Comparison of ENCODE assay signal across 22 cellular contexts in genomic region chr2:192498747-192499146, GRCh38.
DNase-seq lines count a peak whose midpoint lies in the region; ATAC-seq, FAIRE-seq and TF ChIP-seq lines count a peak whose summit lies in the region.
"Had no signal": no experiment of that assay in that cellular context is flagged by ENCODE, and none has a peak within 500 bp of the region (broad histone marks: within the 10 kb centered on the region; RNA-seq: fewer than 3 reads in every experiment).

No MANE protein-coding gene starts in this region.

- peak; percentile 2 for DNase-seq in DMS 273 (lab: John Stamatoyannopoulos, UW; ENCODE audit: unreplicated experiment)
- no peak for DNase-seq in DMS 273 treated with DMSO at 0.1 percent for 48 hours (lab: John Stamatoyannopoulos, UW)
- DNase-seq in astrocyte (ENCODE audit: low read depth): peak; percentile 12
- peak; percentile 2 for DNase-seq in nephron progenitor cell
- no peak for DNase-seq in HUDEP-2 (lab: John Stamatoyannopoulos, UW; ENCODE audit: unreplicated experiment in 76 of 76)
- DNase-seq in SIG-M5 (lab: John Stamatoyannopoulos, UW): no peak
- no peak for DNase-seq in GM19240 (ENCODE audit: insufficient read length, low spot score)
- DNase-seq: CD8-positive, alpha-beta T cell; KG1; NCI-H1105; NCI-H146; NCI-H2029; NCI-H2227 treated with DMSO at 0.1 percent for 48 hours; NCI-H524; NCI-H774 had no signal

- FAIRE-seq in astrocyte (lab: Jason Lieb, UNC): no peak
- FAIRE-seq: G401.6, GM12892 had no signal

- no peaks in the 10 kb centered on the region for H3K27me3 ChIP-seq in astrocyte (ENCODE audit: insufficient read depth, low read length)
- H3K27me3 ChIP-seq: BLaER1 treated with 17β-estradiol and CSF1 and Interleukin-3, amounts not matched to agents 10 nM and 100 nM had no signal

- no peaks in the 10 kb centered on the region for H3K9me3 ChIP-seq in astrocyte (ENCODE audit: insufficient read depth, low read depth, low read length)
- H3K9me3 ChIP-seq: BLaER1 treated with 17β-estradiol and CSF1 and Interleukin-3, amounts not matched to agents 10 nM and 100 nM had no signal

- no peak overlapping the region for H3K4me3 Mint-ChIP-seq in astrocyte (ENCODE audit: unreplicated experiment)
- no peak overlapping the region for H3K4me3 Mint-ChIP-seq in nephron progenitor cell
- H3K4me3 Mint-ChIP-seq: CD8-positive, alpha-beta T cell had no signal

- H3K36me3 Mint-ChIP-seq in astrocyte (ENCODE audit: low read depth, unreplicated experiment) (no peaks in the 10 kb centered on the region), nephron progenitor cell (ENCODE audit: low read depth) (no peaks in the 10 kb centered on the region)
- H3K36me3 Mint-ChIP-seq: CD8-positive, alpha-beta T cell had no signal

- ATAC-seq in HG02884 (IDR thresholded peaks at IDR 0.05; ENCODE audit: unreplicated experiment): no peak
- ATAC-seq: CD8-positive, alpha-beta T cell; Panc1 had no signal

- H2AFZ ChIP-seq in astrocyte (ENCODE audit: low read depth, low read length): no peak overlapping the region

- no peaks in the 10 kb centered on the region for H4K20me1 ChIP-seq in astrocyte (ENCODE audit: insufficient read depth, low read length)
- H4K20me1 ChIP-seq: BLaER1 treated with 17β-estradiol and CSF1 and Interleukin-3, amounts not matched to agents 10 nM and 100 nM had no signal

- no peaks in the 10 kb centered on the region for H3K79me2 ChIP-seq in astrocyte (ENCODE audit: insufficient read depth, low read length)

- no peak for TF ChIP-seq CTCF in astrocyte (IDR thresholded peaks at IDR 0.05; ENCODE audit: insufficient read depth, low read depth, low read length)
- no peak for TF ChIP-seq CTCF in nephron progenitor cell (IDR thresholded peaks at IDR 0.05)

- H3K4me3 ChIP-seq in astrocyte (ENCODE audit: insufficient read depth, low read depth, low read length): no peak overlapping the region
- H3K4me3 ChIP-seq: BLaER1 treated with 17β-estradiol and CSF1 and Interleukin-3, amounts not matched to agents 10 nM and 100 nM had no signal

- no peak overlapping the region for H3K9ac ChIP-seq in astrocyte (ENCODE audit: low read length)
- H3K9ac ChIP-seq: BLaER1 treated with 17β-estradiol and CSF1 and Interleukin-3, amounts not matched to agents 10 nM and 100 nM had no signal

- no peak overlapping the region for H3K27ac Mint-ChIP-seq in astrocyte (ENCODE audit: unreplicated experiment)
- H3K27ac Mint-ChIP-seq in nephron progenitor cell: no peak overlapping the region
- H3K27ac Mint-ChIP-seq: CD8-positive, alpha-beta T cell had no signal

- no peak overlapping the region for H3K27ac ChIP-seq in astrocyte (ENCODE audit: low read depth, low read length)
- H3K27ac ChIP-seq: 22Rv1; BLaER1 treated with 17β-estradiol and CSF1 and Interleukin-3, amounts not matched to agents 10 nM and 100 nM; HL-60 had no signal

- no peaks in the 10 kb centered on the region for H3K36me3 ChIP-seq in astrocyte (ENCODE audit: insufficient read depth, low read length)
- H3K36me3 ChIP-seq: BLaER1 treated with 17β-estradiol and CSF1 and Interleukin-3, amounts not matched to agents 10 nM and 100 nM had no signal

- H3K4me1 ChIP-seq in astrocyte (ENCODE audit: insufficient read depth, low read length): peaks cover 16% of the 10 kb centered on the region

- H3K4me1 Mint-ChIP-seq in astrocyte (ENCODE audit: low read depth, unreplicated experiment): peaks cover 20% of the 10 kb centered on the region
- H3K4me1 Mint-ChIP-seq in nephron progenitor cell: no peaks in the 10 kb centered on the region

- H3K27me3 Mint-ChIP-seq in astrocyte (ENCODE audit: low read depth, unreplicated experiment) (no peaks in the 10 kb centered on the region), nephron progenitor cell (ENCODE audit: low read depth, poor library complexity) (no peaks in the 10 kb centered on the region)

- H3K9me3 Mint-ChIP-seq in astrocyte (ENCODE audit: unreplicated experiment): no peaks in the 10 kb centered on the region
- no peaks in the 10 kb centered on the region for H3K9me3 Mint-ChIP-seq in nephron progenitor cell
- H3K9me3 Mint-ChIP-seq: CD8-positive, alpha-beta T cell had no signal

- no peak overlapping the region for H3K4me2 ChIP-seq in astrocyte (ENCODE audit: low read length)
- H3K4me2 ChIP-seq: BLaER1 treated with 17β-estradiol and CSF1 and Interleukin-3, amounts not matched to agents 10 nM and 100 nM had no signal

Comparison
In these comparisons a context has a peak if more than half of its experiments do, and no peak if none do; other contexts are left out.
1. DNase-seq: peak in DMS 273 (single experiment), astrocyte (single experiment) and nephron progenitor cell (single experiment); none in DMS 273 treated with DMSO at 0.1 percent for 48 hours (single experiment), HUDEP-2 (0 of 76), SIG-M5 (single experiment) and GM19240 (single experiment).